12 cellular contexts compared by ENCODE assay signal in the genomic region with DNA sequence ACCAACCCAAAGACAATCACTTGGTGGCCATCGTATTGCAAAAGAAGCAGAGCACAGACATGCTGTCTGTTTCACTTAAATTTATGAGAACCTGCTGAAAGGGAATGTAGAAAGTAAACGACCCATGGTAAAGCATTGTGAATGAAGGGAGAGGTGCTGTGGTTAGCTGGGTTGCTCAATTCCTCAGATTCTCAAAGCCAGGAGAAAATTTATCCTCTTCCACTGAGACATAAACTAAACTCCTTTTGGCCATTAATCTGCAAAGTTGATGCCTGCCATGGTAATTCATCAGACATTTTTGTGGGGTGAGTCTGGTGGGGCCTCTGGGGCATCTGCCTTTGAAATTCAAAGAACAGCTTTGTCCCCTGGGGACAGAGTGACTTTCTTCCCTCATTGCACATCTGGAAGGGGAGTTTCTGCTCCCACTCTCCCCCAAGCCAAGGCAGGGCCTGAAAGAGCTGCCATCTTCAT.
DNase-seq lines count a peak whose midpoint lies in the region; ATAC-seq lines count a peak whose summit lies in the region.
"Had no signal": no experiment of that assay in that cellular context is flagged by ENCODE, and none has a peak within 500 bp of the region (broad histone marks: within the 10 kb centered on the region; RNA-seq: fewer than 3 reads in every experiment).

No MANE protein-coding gene starts in this region.

- DNase-seq in GM03348 (ENCODE audit: low spot score) = peak; percentile 79
- peak; percentile 96 for DNase-seq in RPMI7951 (ENCODE audit: low read depth)
- DNase-seq in fibroblast of peridontal ligament (ENCODE audit: extremely low read depth) = peak; percentile 96
- DNase-seq in renal cortical epithelial cell (ENCODE audit: low read depth) = peak; percentile 94
- DNase-seq in left cardiac atrium = no peak
- no peak for DNase-seq in activated CD4-positive, CD25-positive, alpha-beta regulatory T cell (lab: John Stamatoyannopoulos, UW)
- DNase-seq: activated CD4-positive, CD25-positive, alpha-beta regulatory T cell treated with anti-CD3 and anti-CD28 coated beads, Interleukin-2, amount 50 U/mL, for 72 hours; Karpas-422; NCI-H446 treated with DMSO at 0.1 percent for 48 hours; stimulated activated naive B cell treated with anti-CD40 and anti-IgM and Interleukin-4, amounts not matched to agents 10 μg/mL and 1 μg/mL and 100 μg/mL, for 72 hours had no signal

- ATAC-seq in left cardiac atrium (no peak), HG02885 (IDR thresholded peaks at IDR 0.05; ENCODE audit: poor library complexity, unreplicated experiment) (no peak), GM21825 (IDR thresholded peaks at IDR 0.05; ENCODE audit: unreplicated experiment) (no peak)
- ATAC-seq: stimulated activated naive B cell treated with anti-CD40 and anti-IgM and Interleukin-4, amounts not matched to agents 10 μg/mL and 1 μg/mL and 100 μg/mL, for 72 hours had no signal

- intact Hi-C loops in left cardiac atrium (cut with DNase I) = no loop called here

Comparison
In these comparisons a context has a peak if more than half of its experiments do, and no peak if none do; other contexts are left out.
1. DNase-seq: peak in GM03348 (single experiment), RPMI7951 (single experiment), fibroblast of peridontal ligament (single experiment) and renal cortical epithelial cell (single experiment); none in left cardiac atrium (single experiment) and activated CD4-positive, CD25-positive, alpha-beta regulatory T cell (0 of 4).